Comparison of ENCODE assay signal across 17 cellular contexts in genomic region chr1:165612062-165612461, GRCh38.
"Had no signal": no experiment of that assay in that cellular context is flagged by ENCODE, and none has a peak within 500 bp of the region (broad histone marks: within the 10 kb centered on the region; RNA-seq: fewer than 3 reads in every experiment).

No MANE protein-coding gene starts in this region.

- H3K27me3 ChIP-seq: colonic mucosa, neural progenitor cell had no signal

- H3K9ac ChIP-seq: neural progenitor cell had no signal

- H2AFZ ChIP-seq: neural progenitor cell had no signal

- H3K36me3 ChIP-seq: brain microvascular endothelial cell, colonic mucosa, neural progenitor cell, prostate gland, transverse colon had no signal

- H3K4me3 ChIP-seq: colonic mucosa, neural progenitor cell, prostate gland, transverse colon had no signal

- H3K27ac ChIP-seq: brain microvascular endothelial cell, colonic mucosa, neural progenitor cell, prostate gland, transverse colon had no signal

- H3K4me2 ChIP-seq: neural progenitor cell had no signal

- DNase-seq: activated CD4-positive, alpha-beta T cell treated with anti-CD3 and anti-CD28 coated beads, Interleukin-2, amount 50 U/mL, for 1 hour; activated CD4-positive, CD25-positive, alpha-beta regulatory T cell treated with anti-CD3 and anti-CD28 coated beads, Interleukin-2, amount 50 U/mL, for 72 hours; activated CD8-positive, alpha-beta memory T cell treated with anti-CD3 and anti-CD28 coated beads, Interleukin-2, amount 50 U/mL, for 4 hours; activated naive CD4-positive, alpha-beta T cell treated with anti-CD3 and anti-CD28 coated beads, Interleukin-2, amount 50 U/mL, for 16 hours; activated T-cell treated with anti-CD3 and anti-CD28 coated beads, Interleukin-2, amount 50 U/mL, for 4 hours; aorta; brain microvascular endothelial cell; colonic mucosa; left cardiac atrium; mesendoderm; naive thymus-derived CD4-positive, alpha-beta T cell; right cardiac atrium; T1000; transverse colon had no signal

- ATAC-seq: activated T-cell treated with anti-CD3 and anti-CD28 coated beads, Interleukin-2, amount 50 U/mL, for 4 hours; left cardiac atrium; naive thymus-derived CD4-positive, alpha-beta T cell; right cardiac atrium had no signal

- H3K9me3 ChIP-seq: colonic mucosa, prostate gland had no signal

- FAIRE-seq: endometrium had no signal

- H3K4me1 ChIP-seq: colonic mucosa, neural progenitor cell, prostate gland, transverse colon had no signal
